In genomic region chr4:122921971-122922876, GRCh38 we compare ENCODE assay signal across 1 cellular context.
TF ChIP-seq lines count a peak whose summit lies in the region.

Gene NUDT6, minus strand, starts transcription at chr4:122922597. Its CDS starts 25 bp downstream, at chr4:122922572.

TF ChIP-seq in HepG2, 621 proteins besides CTCF, POLR2A, EP300 and RAD21 (continued from another document and continues in another):
- TF ChIP-seq ZNF773 (CRISPR knock-in tag; IDR thresholded peaks at IDR 0.05; ENCODE audit: borderline replicate concordance) (0 out of 2 replicates have a peak, but pooled peaks have one; percentile 27), TRIM24 (CRISPR knock-in tag; IDR thresholded peaks at IDR 0.05) (no peak), ZNF607 (CRISPR knock-in tag; IDR thresholded peaks at IDR 0.05; ENCODE audit: borderline replicate concordance) (no peak; the same call in 1 of the 2 replicates), ZMYM2 (CRISPR knock-in tag; IDR thresholded peaks at IDR 0.05) (no peak), CENPT (CRISPR knock-in tag; IDR thresholded peaks at IDR 0.05; ENCODE audit: low read depth) (0 out of 2 replicates have a peak, but pooled peaks have one; percentile 58), RXRB (CRISPR knock-in tag; IDR thresholded peaks at IDR 0.05; ENCODE audit: borderline replicate concordance) (no peak), ZNF331 (CRISPR knock-in tag; IDR thresholded peaks at IDR 0.05) (peak; percentile 56; the same call in 1 of the 2 replicates), TBX2 (CRISPR knock-in tag; IDR thresholded peaks at IDR 0.05; ENCODE audit: borderline replicate concordance) (peak; percentile 69; the same call in 1 of the 2 replicates), ZC3H4 (CRISPR knock-in tag; IDR thresholded peaks at IDR 0.05; ENCODE audit: borderline replicate concordance) (no peak), ATRX (CRISPR knock-in tag; IDR thresholded peaks at IDR 0.05; ENCODE audit: borderline replicate concordance) (no peak), ZNF616 (CRISPR knock-in tag; IDR thresholded peaks at IDR 0.05; ENCODE audit: low read depth) (no peak), FOXM1 (CRISPR knock-in tag; IDR thresholded peaks at IDR 0.05) (0 out of 2 replicates have a peak, but pooled peaks have one; percentile 43), ZNF564 (CRISPR knock-in tag; IDR thresholded peaks at IDR 0.05) (0 out of 2 replicates have a peak, but pooled peaks have one; percentile 43), ZHX2 (IDR thresholded peaks at IDR 0.05; ENCODE audit: low read depth) (peak; percentile 51; the same call in 1 of the 2 replicates), ZHX2 (CRISPR knock-in tag; IDR thresholded peaks at IDR 0.05; ENCODE audit: borderline replicate concordance) (no peak), DMAP1 (CRISPR knock-in tag; IDR thresholded peaks at IDR 0.05) (peak; percentile 69), ATF1 (CRISPR knock-in tag; IDR thresholded peaks at IDR 0.05) (no peak), ZNF7 (CRISPR knock-in tag; IDR thresholded peaks at IDR 0.05) (peak; percentile 14; the same call in 1 of the 2 replicates), SALL1 (CRISPR knock-in tag; IDR thresholded peaks at IDR 0.05) (peak; percentile 76), TCF7 (IDR thresholded peaks at IDR 0.05; ENCODE audit: low read depth) (no peak), ZNF546 (CRISPR knock-in tag; conservative IDR thresholded peaks at IDR 0.05) (0 out of 2 replicates have a peak, but pooled peaks have one; percentile 47), CENPX (CRISPR knock-in tag; IDR thresholded peaks at IDR 0.05) (no peak), DMTF1 (CRISPR knock-in tag; IDR thresholded peaks at IDR 0.05) (no peak), MED8 (CRISPR knock-in tag; IDR thresholded peaks at IDR 0.05; ENCODE audit: insufficient replicate concordance) (peak; percentile 29), PITX1 (CRISPR knock-in tag; IDR thresholded peaks at IDR 0.05) (0 out of 2 replicates have a peak, but pooled peaks have one; percentile 72), ZMAT3 (CRISPR knock-in tag; conservative IDR thresholded peaks at IDR 0.05) (no peak), GABPA (IDR thresholded peaks at IDR 0.05; ENCODE audit: low read depth, low read length) (peak; percentile 25), GABPA (CRISPR knock-in tag; IDR thresholded peaks at IDR 0.05; ENCODE audit: low read depth) (peak; percentile 75), ZNF180 (CRISPR knock-in tag; IDR thresholded peaks at IDR 0.05; ENCODE audit: borderline replicate concordance, low read depth) (no peak), CSRNP2 (CRISPR knock-in tag; conservative IDR thresholded peaks at IDR 0.05; ENCODE audit: low read depth) (no peak)
- TF ChIP-seq, protein P1, sequence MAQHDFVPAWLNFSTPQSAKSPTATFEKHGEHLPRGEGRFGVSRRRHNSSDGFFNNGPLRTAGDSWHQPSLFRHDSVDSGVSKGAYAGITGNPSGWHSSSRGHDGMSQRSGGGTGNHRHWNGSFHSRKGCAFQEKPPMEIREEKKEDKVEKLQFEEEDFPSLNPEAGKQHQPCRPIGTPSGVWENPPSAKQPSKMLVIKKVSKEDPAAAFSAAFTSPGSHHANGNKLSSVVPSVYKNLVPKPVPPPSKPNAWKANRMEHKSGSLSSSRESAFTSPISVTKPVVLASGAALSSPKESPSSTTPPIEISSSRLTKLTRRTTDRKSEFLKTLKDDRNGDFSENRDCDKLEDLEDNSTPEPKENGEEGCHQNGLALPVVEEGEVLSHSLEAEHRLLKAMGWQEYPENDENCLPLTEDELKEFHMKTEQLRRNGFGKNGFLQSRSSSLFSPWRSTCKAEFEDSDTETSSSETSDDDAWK (CRISPR knock-in tag; IDR thresholded peaks at IDR 0.05): no peak
- TF ChIP-seq, protein P2, sequence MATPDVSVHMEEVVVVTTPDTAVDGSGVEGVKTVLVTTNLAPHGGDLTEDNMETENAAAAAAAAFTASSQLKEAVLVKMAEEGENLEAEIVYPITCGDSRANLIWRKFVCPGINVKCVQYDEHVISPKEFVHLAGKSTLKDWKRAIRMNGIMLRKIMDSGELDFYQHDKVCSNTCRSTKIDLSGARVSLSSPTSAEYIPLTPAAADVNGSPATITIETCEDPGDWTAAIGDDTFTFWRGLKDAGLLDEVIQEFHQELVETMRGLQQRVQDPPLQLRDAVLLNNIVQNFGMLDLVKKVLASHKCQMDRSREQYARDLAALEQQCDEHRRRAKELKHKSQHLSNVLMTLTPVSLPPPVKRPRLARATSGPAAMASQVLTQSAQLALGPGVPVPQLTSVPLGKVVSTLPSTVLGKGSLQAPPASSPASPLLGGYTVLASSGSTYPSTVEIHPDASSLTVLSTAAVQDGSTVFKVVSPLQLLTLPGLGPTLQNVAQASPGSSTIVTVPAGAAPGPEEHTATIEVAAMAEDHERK (CRISPR knock-in tag; IDR thresholded peaks at IDR 0.05; ENCODE audit: low read depth): no peak
- TF ChIP-seq, protein P3, sequence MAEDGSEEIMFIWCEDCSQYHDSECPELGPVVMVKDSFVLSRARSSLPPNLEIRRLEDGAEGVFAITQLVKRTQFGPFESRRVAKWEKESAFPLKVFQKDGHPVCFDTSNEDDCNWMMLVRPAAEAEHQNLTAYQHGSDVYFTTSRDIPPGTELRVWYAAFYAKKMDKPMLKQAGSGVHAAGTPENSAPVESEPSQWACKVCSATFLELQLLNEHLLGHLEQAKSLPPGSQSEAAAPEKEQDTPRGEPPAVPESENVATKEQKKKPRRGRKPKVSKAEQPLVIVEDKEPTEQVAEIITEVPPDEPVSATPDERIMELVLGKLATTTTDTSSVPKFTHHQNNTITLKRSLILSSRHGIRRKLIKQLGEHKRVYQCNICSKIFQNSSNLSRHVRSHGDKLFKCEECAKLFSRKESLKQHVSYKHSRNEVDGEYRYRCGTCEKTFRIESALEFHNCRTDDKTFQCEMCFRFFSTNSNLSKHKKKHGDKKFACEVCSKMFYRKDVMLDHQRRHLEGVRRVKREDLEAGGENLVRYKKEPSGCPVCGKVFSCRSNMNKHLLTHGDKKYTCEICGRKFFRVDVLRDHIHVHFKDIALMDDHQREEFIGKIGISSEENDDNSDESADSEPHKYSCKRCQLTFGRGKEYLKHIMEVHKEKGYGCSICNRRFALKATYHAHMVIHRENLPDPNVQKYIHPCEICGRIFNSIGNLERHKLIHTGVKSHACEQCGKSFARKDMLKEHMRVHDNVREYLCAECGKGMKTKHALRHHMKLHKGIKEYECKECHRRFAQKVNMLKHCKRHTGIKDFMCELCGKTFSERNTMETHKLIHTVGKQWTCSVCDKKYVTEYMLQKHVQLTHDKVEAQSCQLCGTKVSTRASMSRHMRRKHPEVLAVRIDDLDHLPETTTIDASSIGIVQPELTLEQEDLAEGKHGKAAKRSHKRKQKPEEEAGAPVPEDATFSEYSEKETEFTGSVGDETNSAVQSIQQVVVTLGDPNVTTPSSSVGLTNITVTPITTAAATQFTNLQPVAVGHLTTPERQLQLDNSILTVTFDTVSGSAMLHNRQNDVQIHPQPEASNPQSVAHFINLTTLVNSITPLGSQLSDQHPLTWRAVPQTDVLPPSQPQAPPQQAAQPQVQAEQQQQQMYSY (CRISPR knock-in tag; IDR thresholded peaks at IDR 0.05): no peak
- TF ChIP-seq, protein P4, sequence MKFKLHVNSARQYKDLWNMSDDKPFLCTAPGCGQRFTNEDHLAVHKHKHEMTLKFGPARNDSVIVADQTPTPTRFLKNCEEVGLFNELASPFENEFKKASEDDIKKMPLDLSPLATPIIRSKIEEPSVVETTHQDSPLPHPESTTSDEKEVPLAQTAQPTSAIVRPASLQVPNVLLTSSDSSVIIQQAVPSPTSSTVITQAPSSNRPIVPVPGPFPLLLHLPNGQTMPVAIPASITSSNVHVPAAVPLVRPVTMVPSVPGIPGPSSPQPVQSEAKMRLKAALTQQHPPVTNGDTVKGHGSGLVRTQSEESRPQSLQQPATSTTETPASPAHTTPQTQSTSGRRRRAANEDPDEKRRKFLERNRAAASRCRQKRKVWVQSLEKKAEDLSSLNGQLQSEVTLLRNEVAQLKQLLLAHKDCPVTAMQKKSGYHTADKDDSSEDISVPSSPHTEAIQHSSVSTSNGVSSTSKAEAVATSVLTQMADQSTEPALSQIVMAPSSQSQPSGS (CRISPR knock-in tag; IDR thresholded peaks at IDR 0.05): no peak
- TF ChIP-seq, protein P5, sequence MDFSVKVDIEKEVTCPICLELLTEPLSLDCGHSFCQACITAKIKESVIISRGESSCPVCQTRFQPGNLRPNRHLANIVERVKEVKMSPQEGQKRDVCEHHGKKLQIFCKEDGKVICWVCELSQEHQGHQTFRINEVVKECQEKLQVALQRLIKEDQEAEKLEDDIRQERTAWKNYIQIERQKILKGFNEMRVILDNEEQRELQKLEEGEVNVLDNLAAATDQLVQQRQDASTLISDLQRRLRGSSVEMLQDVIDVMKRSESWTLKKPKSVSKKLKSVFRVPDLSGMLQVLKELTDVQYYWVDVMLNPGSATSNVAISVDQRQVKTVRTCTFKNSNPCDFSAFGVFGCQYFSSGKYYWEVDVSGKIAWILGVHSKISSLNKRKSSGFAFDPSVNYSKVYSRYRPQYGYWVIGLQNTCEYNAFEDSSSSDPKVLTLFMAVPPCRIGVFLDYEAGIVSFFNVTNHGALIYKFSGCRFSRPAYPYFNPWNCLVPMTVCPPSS (IDR thresholded peaks at IDR 0.05): no peak
- TF ChIP-seq, protein P6, sequence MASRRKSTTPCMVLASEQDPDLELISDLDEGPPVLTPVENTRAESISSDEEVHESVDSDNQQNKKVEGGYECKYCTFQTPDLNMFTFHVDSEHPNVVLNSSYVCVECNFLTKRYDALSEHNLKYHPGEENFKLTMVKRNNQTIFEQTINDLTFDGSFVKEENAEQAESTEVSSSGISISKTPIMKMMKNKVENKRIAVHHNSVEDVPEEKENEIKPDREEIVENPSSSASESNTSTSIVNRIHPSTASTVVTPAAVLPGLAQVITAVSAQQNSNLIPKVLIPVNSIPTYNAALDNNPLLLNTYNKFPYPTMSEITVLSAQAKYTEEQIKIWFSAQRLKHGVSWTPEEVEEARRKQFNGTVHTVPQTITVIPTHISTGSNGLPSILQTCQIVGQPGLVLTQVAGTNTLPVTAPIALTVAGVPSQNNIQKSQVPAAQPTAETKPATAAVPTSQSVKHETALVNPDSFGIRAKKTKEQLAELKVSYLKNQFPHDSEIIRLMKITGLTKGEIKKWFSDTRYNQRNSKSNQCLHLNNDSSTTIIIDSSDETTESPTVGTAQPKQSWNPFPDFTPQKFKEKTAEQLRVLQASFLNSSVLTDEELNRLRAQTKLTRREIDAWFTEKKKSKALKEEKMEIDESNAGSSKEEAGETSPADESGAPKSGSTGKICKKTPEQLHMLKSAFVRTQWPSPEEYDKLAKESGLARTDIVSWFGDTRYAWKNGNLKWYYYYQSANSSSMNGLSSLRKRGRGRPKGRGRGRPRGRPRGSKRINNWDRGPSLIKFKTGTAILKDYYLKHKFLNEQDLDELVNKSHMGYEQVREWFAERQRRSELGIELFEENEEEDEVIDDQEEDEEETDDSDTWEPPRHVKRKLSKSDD (CRISPR knock-in tag; IDR thresholded peaks at IDR 0.05; ENCODE audit: low read depth): 0 out of 2 replicates have a peak, but pooled peaks have one; percentile 33
